ENCODE assay signal across 26 cellular contexts in genomic region chr11:33094157-33094556, GRCh38.
"Had no signal": no experiment of that assay in that cellular context is flagged by ENCODE, and none has a peak within 500 bp of the region (broad histone marks: within the 10 kb centered on the region; RNA-seq: fewer than 3 reads in every experiment).

No MANE protein-coding gene starts in this region.

- H3K27ac ChIP-seq: stomach, suprapubic skin, testis, thoracic aorta, thyroid gland, tibial artery, tibial nerve, transverse colon, upper lobe of left lung, upper lobe of right lung, uterus, vagina had no signal

- H3K4me1 ChIP-seq: suprapubic skin, testis, tibial artery, tibial nerve, transverse colon, upper lobe of left lung, upper lobe of right lung, uterus, vagina had no signal

- DNase-seq: stimulated activated CD4-positive, alpha-beta T cell treated with anti-CD3 and anti-CD28 coated beads, Interleukin-2, amount 100 ng/mL, for 48 hours; stimulated activated CD4-positive, alpha-beta T cell treated with anti-CD3 and anti-CD28 coated beads, Interleukin-4, amount 100 ng/mL, for 1 hour; stimulated activated CD4-positive, alpha-beta T cell treated with anti-CD3 and anti-CD28 coated beads, Interleukin-4, amount 100 ng/mL, for 24 hours; stimulated activated CD4-positive, alpha-beta T cell treated with anti-CD3 and anti-CD28 coated beads, Interleukin-4, amount 100 ng/mL, for 4 hours; stimulated activated CD8-positive, alpha-beta memory T cell treated with anti-CD3 and anti-CD28 coated beads, Interleukin-4, amount 100 ng/mL, for 48 hours; stimulated activated naive B cell treated with anti-CD40 and anti-IgM and Interleukin-4, amounts not matched to agents 10 μg/mL and 1 μg/mL and 100 μg/mL, for 72 hours; stimulated activated naive CD4-positive, alpha-beta T cell; stimulated activated naive CD4-positive, alpha-beta T cell treated with Interleukin-2 at 50 U/mL for 16 hours; stimulated activated naive CD8-positive, alpha-beta T cell treated with anti-CD3 and anti-CD28 coated beads, Interleukin-15, amount 100 ng/mL, for 72 hours; stimulated activated naive CD8-positive, alpha-beta T cell treated with anti-CD3 and anti-CD28 coated beads, Interleukin-15, Interleukin-2, amounts not matched to agents 100 U/mL and 50 U/mL, for 24 hours; stomach; substantia nigra; testis; thyroid gland; tibial artery; transverse colon; upper lobe of left lung; upper lobe of right lung; uterus had no signal

- H3K4me3 ChIP-seq: stomach, suprapubic skin, testis, thoracic aorta, thyroid gland, tibial artery, tibial nerve, transverse colon, upper lobe of left lung, upper lobe of right lung, uterus, vagina had no signal

- H3K27me3 ChIP-seq: stomach, suprapubic skin, testis, thyroid gland, tibial artery, tibial nerve, transverse colon, upper lobe of left lung, upper lobe of right lung, uterus, vagina had no signal

- ATAC-seq: stimulated activated effector memory CD8-positive, alpha-beta T cell treated with anti-CD3 and anti-CD28 coated beads, Interleukin-12 subunit alpha, Interleukin-12 subunit beta, amount 100 ng/mL, for 72 hours; stimulated activated memory B cell treated with anti-CD40 and anti-IgM and Interleukin-4, amounts not matched to agents 10 μg/mL and 1 μg/mL and 100 μg/mL, for 72 hours; stimulated activated naive B cell treated with anti-CD40 and anti-IgM and Interleukin-4, amounts not matched to agents 10 μg/mL and 1 μg/mL and 100 μg/mL, for 72 hours; stimulated activated naive CD8-positive, alpha-beta T cell treated with anti-CD3 and anti-CD28 coated beads, Interleukin-15, amount 100 ng/mL, for 72 hours; stimulated activated naive CD8-positive, alpha-beta T cell treated with anti-CD3 and anti-CD28 coated beads, Interleukin-15, Interleukin-2, amounts not matched to agents 100 U/mL and 50 U/mL, for 24 hours; upper lobe of right lung had no signal

- H3K36me3 ChIP-seq: uterus had no signal

- FAIRE-seq: urothelium cell line had no signal

- H3K9me3 ChIP-seq: stomach, suprapubic skin, testis, thoracic aorta, thyroid gland, tibial artery, tibial nerve, transverse colon, upper lobe of left lung, upper lobe of right lung, uterus, vagina had no signal
